ENCODE assay signal across 13 cellular contexts in the genomic region with DNA sequence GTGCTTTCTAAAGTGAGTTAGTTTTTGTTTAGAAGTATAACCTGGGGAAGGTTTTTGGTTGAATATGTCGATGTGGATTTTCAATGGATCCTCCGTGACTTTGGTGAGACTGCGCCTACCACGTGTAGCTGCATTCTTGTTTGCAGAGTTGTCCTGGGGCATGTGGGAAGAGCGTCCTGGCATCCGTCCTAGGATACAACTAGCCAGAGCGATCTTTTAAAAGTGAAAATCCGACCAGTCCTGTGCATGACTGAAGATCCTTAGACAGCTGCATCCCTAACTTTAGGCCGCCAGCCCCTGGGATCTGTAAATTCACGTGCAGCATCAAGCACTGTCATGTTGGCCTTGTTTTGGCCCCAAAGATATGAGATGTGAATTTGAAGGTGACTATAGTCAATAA.
"Had no signal": no experiment of that assay in that cellular context is flagged by ENCODE, and none has a peak within 500 bp of the region (broad histone marks: within the 10 kb centered on the region; RNA-seq: fewer than 3 reads in every experiment).

No MANE protein-coding gene starts in this region.

- H3K27me3 ChIP-seq: neural progenitor cell, pancreas, upper lobe of left lung had no signal

- H3K9me3 ChIP-seq: left ventricle myocardium inferior, pancreas, upper lobe of left lung had no signal

- H3K4me3 Mint-ChIP-seq: activated naive CD8-positive, alpha-beta T cell treated with anti-CD3 and anti-CD28 coated beads for 36 hours; memory B cell; neural progenitor cell; stimulated activated effector memory CD8-positive, alpha-beta T cell treated with anti-CD3 and anti-CD28 coated beads, Interleukin-12 subunit alpha, Interleukin-12 subunit beta, amount 100 ng/mL, for 72 hours; T-helper 17 cell had no signal

- H3K4me2 ChIP-seq: neural progenitor cell had no signal

- ATAC-seq: stimulated activated effector memory CD8-positive, alpha-beta T cell treated with anti-CD3 and anti-CD28 coated beads, Interleukin-12 subunit alpha, Interleukin-12 subunit beta, amount 100 ng/mL, for 72 hours; T-helper 17 cell had no signal

- H3K36me3 Mint-ChIP-seq: memory B cell; neural progenitor cell; stimulated activated effector memory CD8-positive, alpha-beta T cell treated with anti-CD3 and anti-CD28 coated beads, Interleukin-12 subunit alpha, Interleukin-12 subunit beta, amount 100 ng/mL, for 72 hours had no signal

- H3K4me3 ChIP-seq: left ventricle myocardium inferior, neural progenitor cell, pancreas, upper lobe of left lung had no signal

- H3K9me3 Mint-ChIP-seq: activated naive CD8-positive, alpha-beta T cell treated with anti-CD3 and anti-CD28 coated beads for 36 hours; memory B cell; neural progenitor cell; stimulated activated effector memory CD8-positive, alpha-beta T cell treated with anti-CD3 and anti-CD28 coated beads, Interleukin-12 subunit alpha, Interleukin-12 subunit beta, amount 100 ng/mL, for 72 hours had no signal

- H2AFZ ChIP-seq: neural progenitor cell had no signal

- H3K36me3 ChIP-seq: left ventricle myocardium inferior, neural progenitor cell, pancreas, upper lobe of left lung had no signal

- H3K27ac Mint-ChIP-seq: activated naive CD8-positive, alpha-beta T cell treated with anti-CD3 and anti-CD28 coated beads for 36 hours; memory B cell; neural progenitor cell; stimulated activated effector memory CD8-positive, alpha-beta T cell treated with anti-CD3 and anti-CD28 coated beads, Interleukin-12 subunit alpha, Interleukin-12 subunit beta, amount 100 ng/mL, for 72 hours; T-helper 17 cell had no signal

- H3K4me1 ChIP-seq: left ventricle myocardium inferior, neural progenitor cell, pancreas, upper lobe of left lung had no signal

- DNase-seq: activated CD4-positive, CD25-positive, alpha-beta regulatory T cell; activated gamma-delta T cell treated with Interleukin-2 at 50 U/mL for 16 hours; activated naive CD8-positive, alpha-beta T cell treated with anti-CD3 and anti-CD28 coated beads for 36 hours; activated T-cell treated with anti-CD3 and anti-CD28 coated beads, Interleukin-2, amount 50 U/mL, for 48 hours; aorta; kidney; left ventricle myocardium inferior; pancreas; T-helper 17 cell; upper lobe of left lung had no signal

- H3K27ac ChIP-seq: left ventricle myocardium inferior, neural progenitor cell, pancreas, upper lobe of left lung had no signal

- H3K9ac ChIP-seq: neural progenitor cell had no signal
